In the genomic region with DNA sequence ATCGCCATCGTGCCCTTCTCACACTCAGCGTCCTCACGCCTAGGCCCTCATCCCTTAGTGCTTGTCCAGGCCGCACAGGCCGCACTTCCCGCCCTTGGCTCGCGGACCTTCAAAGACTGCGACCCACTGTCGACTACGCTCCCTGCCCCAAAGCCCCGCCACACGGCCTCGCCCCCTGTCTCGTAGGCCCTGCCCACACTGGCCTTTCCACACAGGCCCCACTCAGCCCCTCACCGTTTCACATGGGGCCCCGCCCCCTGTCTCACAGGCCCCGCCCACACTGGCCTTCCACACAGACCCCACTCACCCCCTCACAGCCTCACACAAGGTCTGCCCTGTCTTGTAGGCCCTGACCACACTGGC, we compare ENCODE assay signal across 1 cellular context.
TF ChIP-seq lines count a peak whose summit lies in the region.

No MANE protein-coding gene starts in this region.

TF ChIP-seq in WTC11, 78 proteins besides CTCF, POLR2A, EP300 and RAD21:
- TF ChIP-seq, protein P1, sequence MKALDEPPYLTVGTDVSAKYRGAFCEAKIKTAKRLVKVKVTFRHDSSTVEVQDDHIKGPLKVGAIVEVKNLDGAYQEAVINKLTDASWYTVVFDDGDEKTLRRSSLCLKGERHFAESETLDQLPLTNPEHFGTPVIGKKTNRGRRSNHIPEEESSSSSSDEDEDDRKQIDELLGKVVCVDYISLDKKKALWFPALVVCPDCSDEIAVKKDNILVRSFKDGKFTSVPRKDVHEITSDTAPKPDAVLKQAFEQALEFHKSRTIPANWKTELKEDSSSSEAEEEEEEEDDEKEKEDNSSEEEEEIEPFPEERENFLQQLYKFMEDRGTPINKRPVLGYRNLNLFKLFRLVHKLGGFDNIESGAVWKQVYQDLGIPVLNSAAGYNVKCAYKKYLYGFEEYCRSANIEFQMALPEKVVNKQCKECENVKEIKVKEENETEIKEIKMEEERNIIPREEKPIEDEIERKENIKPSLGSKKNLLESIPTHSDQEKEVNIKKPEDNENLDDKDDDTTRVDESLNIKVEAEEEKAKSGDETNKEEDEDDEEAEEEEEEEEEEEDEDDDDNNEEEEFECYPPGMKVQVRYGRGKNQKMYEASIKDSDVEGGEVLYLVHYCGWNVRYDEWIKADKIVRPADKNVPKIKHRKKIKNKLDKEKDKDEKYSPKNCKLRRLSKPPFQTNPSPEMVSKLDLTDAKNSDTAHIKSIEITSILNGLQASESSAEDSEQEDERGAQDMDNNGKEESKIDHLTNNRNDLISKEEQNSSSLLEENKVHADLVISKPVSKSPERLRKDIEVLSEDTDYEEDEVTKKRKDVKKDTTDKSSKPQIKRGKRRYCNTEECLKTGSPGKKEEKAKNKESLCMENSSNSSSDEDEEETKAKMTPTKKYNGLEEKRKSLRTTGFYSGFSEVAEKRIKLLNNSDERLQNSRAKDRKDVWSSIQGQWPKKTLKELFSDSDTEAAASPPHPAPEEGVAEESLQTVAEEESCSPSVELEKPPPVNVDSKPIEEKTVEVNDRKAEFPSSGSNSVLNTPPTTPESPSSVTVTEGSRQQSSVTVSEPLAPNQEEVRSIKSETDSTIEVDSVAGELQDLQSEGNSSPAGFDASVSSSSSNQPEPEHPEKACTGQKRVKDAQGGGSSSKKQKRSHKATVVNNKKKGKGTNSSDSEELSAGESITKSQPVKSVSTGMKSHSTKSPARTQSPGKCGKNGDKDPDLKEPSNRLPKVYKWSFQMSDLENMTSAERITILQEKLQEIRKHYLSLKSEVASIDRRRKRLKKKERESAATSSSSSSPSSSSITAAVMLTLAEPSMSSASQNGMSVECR (CRISPR knock-in tag; IDR thresholded peaks at IDR 0.05; ENCODE audit: borderline replicate concordance): 0 out of 2 replicates have a peak, but pooled peaks have one; percentile 64
- TF ChIP-seq FOXK1 (CRISPR knock-in tag; IDR thresholded peaks at IDR 0.05): no peak
- no peak for TF ChIP-seq ZBTB21 (CRISPR knock-in tag; IDR thresholded peaks at IDR 0.05; ENCODE audit: borderline replicate concordance)
- TF ChIP-seq ATF1 (CRISPR knock-in tag; IDR thresholded peaks at IDR 0.05): no peak
- TF ChIP-seq ELF4 (CRISPR knock-in tag; IDR thresholded peaks at IDR 0.05; ENCODE audit: low read depth): no peak
- TF ChIP-seq, protein P2, sequence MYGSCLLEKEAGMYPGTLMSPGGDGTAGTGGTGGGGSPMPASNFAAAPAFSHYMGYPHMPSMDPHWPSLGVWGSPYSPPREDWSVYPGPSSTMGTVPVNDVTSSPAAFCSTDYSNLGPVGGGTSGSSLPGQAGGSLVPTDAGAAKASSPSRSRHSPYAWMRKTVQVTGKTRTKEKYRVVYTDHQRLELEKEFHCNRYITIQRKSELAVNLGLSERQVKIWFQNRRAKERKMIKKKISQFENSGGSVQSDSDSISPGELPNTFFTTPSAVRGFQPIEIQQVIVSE (CRISPR knock-in tag; IDR thresholded peaks at IDR 0.05; ENCODE audit: borderline replicate concordance): no peak
- TF ChIP-seq MYBL2 (CRISPR knock-in tag; IDR thresholded peaks at IDR 0.05): no peak
- no peak for TF ChIP-seq TCF7 (CRISPR knock-in tag; IDR thresholded peaks at IDR 0.05; ENCODE audit: low read depth)
- TF ChIP-seq, protein P3, sequence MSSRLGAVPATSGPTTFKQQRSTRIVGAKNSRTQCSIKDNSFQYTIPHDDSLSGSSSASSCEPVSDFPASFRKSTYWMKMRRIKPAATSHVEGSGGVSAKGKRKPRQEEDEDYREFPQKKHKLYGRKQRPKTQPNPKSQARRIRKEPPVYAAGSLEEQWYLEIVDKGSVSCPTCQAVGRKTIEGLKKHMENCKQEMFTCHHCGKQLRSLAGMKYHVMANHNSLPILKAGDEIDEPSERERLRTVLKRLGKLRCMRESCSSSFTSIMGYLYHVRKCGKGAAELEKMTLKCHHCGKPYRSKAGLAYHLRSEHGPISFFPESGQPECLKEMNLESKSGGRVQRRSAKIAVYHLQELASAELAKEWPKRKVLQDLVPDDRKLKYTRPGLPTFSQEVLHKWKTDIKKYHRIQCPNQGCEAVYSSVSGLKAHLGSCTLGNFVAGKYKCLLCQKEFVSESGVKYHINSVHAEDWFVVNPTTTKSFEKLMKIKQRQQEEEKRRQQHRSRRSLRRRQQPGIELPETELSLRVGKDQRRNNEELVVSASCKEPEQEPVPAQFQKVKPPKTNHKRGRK (CRISPR knock-in tag; IDR thresholded peaks at IDR 0.05; ENCODE audit: borderline replicate concordance): no peak
- peak; percentile 76 for TF ChIP-seq MAX (CRISPR knock-in tag; IDR thresholded peaks at IDR 0.05)
